Comparison of ENCODE assay signal across 7 cellular contexts in the genomic region with DNA sequence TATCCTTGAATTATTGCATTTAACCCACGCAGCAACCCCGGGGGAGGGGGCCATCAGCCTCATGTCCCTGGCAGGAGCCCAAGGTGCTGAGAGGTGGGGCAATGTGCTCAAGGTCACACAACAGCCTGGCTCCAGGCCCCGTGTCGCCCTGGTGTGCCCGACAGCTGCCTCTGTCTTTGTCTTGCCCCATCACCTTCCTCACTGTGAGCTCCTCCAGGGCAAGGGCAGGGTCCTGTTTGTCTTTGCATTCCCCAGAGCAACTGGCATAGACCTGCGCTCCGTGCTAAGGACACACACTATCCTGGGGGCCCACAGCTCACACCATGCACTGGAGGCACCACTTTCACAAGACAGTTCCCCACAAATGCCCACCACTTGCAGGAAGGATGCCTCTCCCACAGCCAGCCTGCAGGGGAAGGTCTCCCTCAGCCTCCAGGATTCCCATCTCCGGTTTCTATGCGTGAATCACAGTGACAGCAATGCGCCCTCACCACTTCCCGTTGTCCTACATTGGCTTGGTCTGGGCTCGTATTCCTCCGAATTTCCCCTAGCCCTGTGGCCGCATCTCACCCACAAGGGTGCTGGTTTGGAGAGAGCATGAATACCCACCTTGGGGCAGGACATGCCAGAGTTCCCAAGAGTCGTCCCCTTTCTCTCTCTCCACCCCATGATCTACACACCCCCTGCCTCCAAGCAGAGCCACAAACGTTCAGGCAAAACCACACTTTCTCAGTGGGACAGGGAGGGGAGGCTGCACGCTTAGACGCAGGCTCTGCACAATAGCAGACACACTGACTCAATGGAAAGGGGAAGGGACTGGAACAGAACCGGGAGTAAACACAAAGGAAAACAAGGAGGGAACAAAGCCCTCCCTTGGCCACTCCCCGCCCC. TPM values are rescaled to one million over a fixed set of nuclear protein-coding genes. Genes with fewer than 3 reads are reported as not detected.
DNase-seq lines count a peak whose midpoint lies in the region; ATAC-seq, FAIRE-seq and TF ChIP-seq lines count a peak whose summit lies in the region.

No MANE protein-coding gene starts in this region.

- H3K4me1 ChIP-seq in HEK293 (ENCODE audit: control insufficient read depth, insufficient read depth, low read length) (peaks cover 40% of the 10 kb centered on the region), endothelial cell of umbilical vein (ENCODE audit: control insufficient read depth, extremely low read depth, insufficient read depth, low read length) (peaks cover 89% of the 10 kb centered on the region)

- H3K4me3 ChIP-seq in HEK293 (ENCODE audit: low read depth, low read length) = no peak overlapping the region
- H3K4me3 ChIP-seq in endothelial cell of umbilical vein (replicated peaks in 1 of 3; ENCODE audit: insufficient read depth in 1 of 3, low read depth in 1 of 3, low read length in 3 of 3) = peak overlapping the region in 1 of 3 experiments; percentile 1

- peaks cover 88% of the 10 kb centered on the region for H3K79me2 ChIP-seq in endothelial cell of umbilical vein (ENCODE audit: control insufficient read depth, insufficient read depth, low read length)

- peak overlapping the region; percentile 94 to 100 (median 98) for H3K27ac Mint-ChIP-seq in naive thymus-derived CD8-positive, alpha-beta T cell

- H3K9me3 ChIP-seq in HEK293 (ENCODE audit: control insufficient read depth, insufficient read depth, low read depth, low read length) = no peaks in the 10 kb centered on the region
- H3K9me3 ChIP-seq in endothelial cell of umbilical vein (replicated peaks; ENCODE audit: control insufficient read depth, insufficient read depth, low read length) = no peaks in the 10 kb centered on the region

- peak overlapping the region; percentile 69 to 89 (median 86) for H3K4me3 Mint-ChIP-seq in naive thymus-derived CD8-positive, alpha-beta T cell

- peaks cover 62 to 100% (median 97%) of the 10 kb centered on the region in 4 donors for H3K4me1 Mint-ChIP-seq in naive thymus-derived CD8-positive, alpha-beta T cell

- peak overlapping the region; percentile 55; the same call in 1 of the 2 replicates for H3K27ac ChIP-seq in HEK293 (ENCODE audit: extremely low read depth, low read depth, low read length)
- H3K27ac ChIP-seq in endothelial cell of umbilical vein (ENCODE audit: insufficient read depth, low read depth, low read length) = peak overlapping the region; percentile 96

- dilution Hi-C loops in endothelial cell of umbilical vein (cut with MboI; ENCODE audit: extremely low pct_ligation_motif_present, low sequenced_read_pairs) = no loop called here

- H3K36me3 Mint-ChIP-seq in naive thymus-derived CD8-positive, alpha-beta T cell = peaks cover 0 to 12% (median 0%) of the 10 kb centered on the region in 3 donors

- intact Hi-C loops in endothelial cell of umbilical vein (cut with micrococcal nuclease) = loop anchor here (1.0 to 2.0 kb wide), 2 partner anchors 15 to 23 kb away; no protein-coding TSS in a partner anchor

- no peak for FAIRE-seq in endothelial cell of umbilical vein (lab: Jason Lieb, UNC)

- peak overlapping the region; percentile 89 for H3K9ac ChIP-seq in endothelial cell of umbilical vein (replicated peaks; ENCODE audit: extremely low read depth, insufficient read depth, low read length)

- peak; percentile 40 for TF ChIP-seq POLR2A in endothelial cell of umbilical vein (IDR thresholded peaks at IDR 0.05; ENCODE audit: low read depth, low read length)

- H3K27me3 Mint-ChIP-seq in naive thymus-derived CD8-positive, alpha-beta T cell = peaks cover 0 to 2% (median 0%) of the 10 kb centered on the region in 5 donors

- no TSS peak for BruUV-seq in endothelial cell of umbilical vein (replicated peaks; lab: Mats Ljungman, UMichigan)

- POLR2A ChIA-PET in HEK293 (lab: Yijun Ruan, JAX) (interaction anchor here (1.5 kb wide), 1 partner anchor 10 kb away, joined by 4 read pairs; a partner anchor contains a TSS), endothelial cell of umbilical vein (lab: Charles Lee) (interaction anchor here (1.5 kb wide), 1 partner anchor 10 kb away, joined by 10 read pairs; a partner anchor contains a TSS)
- POLR2A ChIA-PET in naive thymus-derived CD8-positive, alpha-beta T cell (lab: Charles Lee) = interaction anchor here (0.8 to 5.6 kb wide), 6 partner anchors 9 to 20 kb away, joined by 3 to 47 read pairs (median 3); a partner anchor contains a TSS

- TF ChIP-seq CTCF in HEK293 (tag by site-specific recombination; IDR thresholded peaks at IDR 0.05) (no peak), endothelial cell of umbilical vein (IDR thresholded peaks at IDR 0.05; ENCODE audit: extremely low read depth in 1 of 2, insufficient read depth in 1 of 2, low read depth in 1 of 2, low read length in 2 of 2) (no peak)

- no peaks in the 10 kb centered on the region for H4K20me1 ChIP-seq in endothelial cell of umbilical vein (replicated peaks; ENCODE audit: control insufficient read depth, extremely low read depth, insufficient read depth, low read length)

- H3K9me1 ChIP-seq in endothelial cell of umbilical vein (replicated peaks; ENCODE audit: control insufficient read depth, extremely low read depth, insufficient read depth, low read length) = no peaks in the 10 kb centered on the region

- peak; percentile 83 for DNase-seq in SW480 (ENCODE audit: low spot score)
- DNase-seq in endothelial cell of umbilical vein (ENCODE audit: low read depth, low spot score) = peak; percentile 87
- no peak for DNase-seq in naive thymus-derived CD8-positive, alpha-beta T cell
- no peak for DNase-seq in GM19240 (ENCODE audit: insufficient read length, low spot score)
- DNase-seq in GM19238 (ENCODE audit: insufficient read length, low spot score) = no peak

- H3K36me3 ChIP-seq in HEK293 (ENCODE audit: control insufficient read depth in 2 of 2, insufficient read depth in 1 of 2, low read length in 2 of 2) = no peaks in the 10 kb centered on the region
- no peaks in the 10 kb centered on the region for H3K36me3 ChIP-seq in endothelial cell of umbilical vein (ENCODE audit: control insufficient read depth in 2 of 2, extremely low read depth in 1 of 2, insufficient read depth in 2 of 2, low read length in 2 of 2)

- H3K27me3 ChIP-seq in endothelial cell of umbilical vein (ENCODE audit: control insufficient read depth in 2 of 2, insufficient read depth in 2 of 2, low read length in 2 of 2) = no peaks in the 10 kb centered on the region

- no peak for ATAC-seq in naive thymus-derived CD8-positive, alpha-beta T cell
- ATAC-seq in GM21529 (IDR thresholded peaks at IDR 0.05; ENCODE audit: unreplicated experiment) = no peak

- H3K9me3 Mint-ChIP-seq in naive thymus-derived CD8-positive, alpha-beta T cell = no peaks in the 10 kb centered on the region

- CTCF ChIA-PET in HEK293 (lab: Yijun Ruan, JAX) = interaction anchor here (1.0 to 2.5 kb wide), 2 partner anchors 22 to 37 kb away, joined by 4 to 13 read pairs; no protein-coding TSS in a partner anchor
- CTCF ChIA-PET in endothelial cell of umbilical vein (lab: Charles Lee) = interaction anchor here (2.6 to 3.9 kb wide), 2 partner anchors 21 to 36 kb away, joined by 12 to 33 read pairs; no protein-coding TSS in a partner anchor

- peak overlapping the region; percentile 71 for H3K4me2 ChIP-seq in endothelial cell of umbilical vein (ENCODE audit: insufficient read depth, low read length)

- no peak overlapping the region for H2AFZ ChIP-seq in endothelial cell of umbilical vein (ENCODE audit: low read depth, low read length)

TF ChIP-seq in HEK293, 187 proteins besides CTCF, POLR2A, EP300 and RAD21 (continues in another document):
- TF ChIP-seq ZNF184 (tag by site-specific recombination; IDR thresholded peaks at IDR 0.05) (no peak), ZNF610 (tag by site-specific recombination; IDR thresholded peaks at IDR 0.05; ENCODE audit: borderline replicate concordance) (no peak)

TF ChIP-seq in endothelial cell of umbilical vein, 7 proteins besides CTCF, POLR2A, EP300 and RAD21 (continues in another document):
- TF ChIP-seq POLR2AphosphoS5 (IDR thresholded peaks at IDR 0.05; ENCODE audit: insufficient read depth, low read depth, low read length) (peak; percentile 49), FOS (IDR thresholded peaks at IDR 0.05; ENCODE audit: borderline replicate concordance, insufficient read depth, low read length) (peak; percentile 25)

RNA-seq across cellular contexts. Expression of a gene that starts 10.3 kb away (rescaled TPM):
- total RNA-seq in endothelial cell of umbilical vein = 31.4 and 33.3 TPM in 2 replicates
- polyA plus RNA-seq in endothelial cell of umbilical vein = 27.5 and 33.2 TPM in 2 replicates
- 30.0 and 32.0 TPM in 2 replicates for polyA plus RNA-seq in endothelial cell of umbilical vein (2011; cell fraction: cytosol; rRNA removed)
- polyA plus RNA-seq in endothelial cell of umbilical vein (2011; cell fraction: nucleus; rRNA removed) = 46.1 and 47.6 TPM in 2 replicates
- polyA plus RNA-seq in endothelial cell of umbilical vein (2012) = 33.9 and 36.0 TPM in 2 replicates
- polyA minus RNA-seq in endothelial cell of umbilical vein = 41.3 and 46.5 TPM in 2 replicates
- 13.7 TPM for polyA minus RNA-seq in endothelial cell of umbilical vein (2011; cell fraction: cytosol; rRNA and poly(A)+ RNA removed)
- 69.6 and 71.3 TPM in 2 replicates for polyA minus RNA-seq in endothelial cell of umbilical vein (2011; cell fraction: nucleus; rRNA and poly(A)+ RNA removed)
- total RNA-seq in naive thymus-derived CD8-positive, alpha-beta T cell = 10 to 100 TPM; 14.2 to 16.0 TPM
- 10 to 100 TPM; 10.6 to 16.0 (median 15.6) TPM for polyA plus RNA-seq in naive thymus-derived CD8-positive, alpha-beta T cell

RNA-seq across cellular contexts. Expression of a gene that starts 25.6 kb away (rescaled TPM):
- total RNA-seq in endothelial cell of umbilical vein = 0.29 and 0.35 TPM in 2 replicates
- 0.03 and 0.07 TPM in 2 replicates for polyA plus RNA-seq in endothelial cell of umbilical vein
- polyA plus RNA-seq in endothelial cell of umbilical vein (2011; cell fraction: cytosol; rRNA removed) = 0.10 and 0.17 TPM in 2 replicates
- 1.0 and 1.5 TPM in 2 replicates for polyA plus RNA-seq in endothelial cell of umbilical vein (2011; cell fraction: nucleus; rRNA removed)
- 0.55 and 0.61 TPM in 2 replicates for polyA plus RNA-seq in endothelial cell of umbilical vein (2012)
- polyA minus RNA-seq in endothelial cell of umbilical vein = 0.07 TPM in 1 of 2 replicates, not detected in the other
- polyA minus RNA-seq in endothelial cell of umbilical vein (2011; cell fraction: cytosol; rRNA and poly(A)+ RNA removed) = not detected
- 0.34 and 0.72 TPM in 2 replicates for polyA minus RNA-seq in endothelial cell of umbilical vein (2011; cell fraction: nucleus; rRNA and poly(A)+ RNA removed)
- total RNA-seq in naive thymus-derived CD8-positive, alpha-beta T cell = not detected
- polyA plus RNA-seq in naive thymus-derived CD8-positive, alpha-beta T cell = not detected

RNA-seq across cellular contexts. Expression of a gene that starts 59.0 kb away (rescaled TPM):
- total RNA-seq in endothelial cell of umbilical vein = 0.84 and 0.95 TPM in 2 replicates
- polyA plus RNA-seq in endothelial cell of umbilical vein = 1.4 TPM in 2 replicates
- 0.87 and 1.1 TPM in 2 replicates for polyA plus RNA-seq in endothelial cell of umbilical vein (2011; cell fraction: cytosol; rRNA removed)
- polyA plus RNA-seq in endothelial cell of umbilical vein (2011; cell fraction: nucleus; rRNA removed) = 0.73 and 0.83 TPM in 2 replicates
- polyA plus RNA-seq in endothelial cell of umbilical vein (2012) = 1.2 and 2.4 TPM in 2 replicates
- 0.19 and 0.87 TPM in 2 replicates for polyA minus RNA-seq in endothelial cell of umbilical vein
- 1.4 TPM for polyA minus RNA-seq in endothelial cell of umbilical vein (2011; cell fraction: cytosol; rRNA and poly(A)+ RNA removed)
- 1.8 and 2.8 TPM in 2 replicates for polyA minus RNA-seq in endothelial cell of umbilical vein (2011; cell fraction: nucleus; rRNA and poly(A)+ RNA removed)
- total RNA-seq in naive thymus-derived CD8-positive, alpha-beta T cell = 1 to 10 TPM; 1.4 to 1.5 TPM
- 1 to 10 TPM in 2 of 3 donors, under 1 TPM in 1; 0.15 to 2.0 (median 1.1) TPM for polyA plus RNA-seq in naive thymus-derived CD8-positive, alpha-beta T cell

Comparison
In these comparisons a context has a peak if more than half of its experiments do, and no peak if none do; other contexts are left out.
1. DNase-seq: peak in SW480 (single experiment) and endothelial cell of umbilical vein (single experiment); none in naive thymus-derived CD8-positive, alpha-beta T cell (0 of 10), GM19240 (single experiment) and GM19238 (single experiment).